Comparison of ENCODE assay signal across 1 cellular context in the genomic region with DNA sequence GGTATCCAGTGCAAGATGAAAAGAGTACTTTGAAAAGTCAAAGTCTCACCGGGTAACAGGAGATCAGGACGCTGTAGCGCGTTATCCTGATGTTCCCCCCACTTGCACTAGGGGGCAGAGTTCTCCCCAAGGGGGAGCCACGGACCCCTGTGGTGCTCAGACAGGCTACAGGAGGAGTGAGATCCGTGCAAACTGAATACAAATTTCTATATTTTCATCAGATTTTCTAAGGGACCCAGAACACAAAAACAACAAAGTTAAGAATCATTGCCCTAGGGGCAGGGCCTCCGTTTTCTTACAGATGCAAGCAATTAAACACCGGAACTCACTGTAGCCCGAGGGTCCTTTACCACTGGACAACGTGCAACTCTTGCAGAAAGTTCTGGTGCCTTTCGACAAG.
TF ChIP-seq lines count a peak whose summit lies in the region.

No MANE protein-coding gene starts in this region.

TF ChIP-seq in SK-N-SH, 30 proteins besides CTCF, POLR2A, EP300 and RAD21 (continued from another document):
- no peak for TF ChIP-seq FOXM1 (IDR thresholded peaks at IDR 0.05; ENCODE audit: low read depth)
- 0 out of 2 replicates have a peak, but pooled peaks have one; percentile 8 for TF ChIP-seq TCF12 (IDR thresholded peaks at IDR 0.05)
- no peak for TF ChIP-seq TEAD4 (IDR thresholded peaks at IDR 0.05; ENCODE audit: borderline replicate concordance, insufficient read depth)
- no peak for TF ChIP-seq FOXJ3 (CRISPR knock-in tag; IDR thresholded peaks at IDR 0.05)
- TF ChIP-seq, protein P1, sequence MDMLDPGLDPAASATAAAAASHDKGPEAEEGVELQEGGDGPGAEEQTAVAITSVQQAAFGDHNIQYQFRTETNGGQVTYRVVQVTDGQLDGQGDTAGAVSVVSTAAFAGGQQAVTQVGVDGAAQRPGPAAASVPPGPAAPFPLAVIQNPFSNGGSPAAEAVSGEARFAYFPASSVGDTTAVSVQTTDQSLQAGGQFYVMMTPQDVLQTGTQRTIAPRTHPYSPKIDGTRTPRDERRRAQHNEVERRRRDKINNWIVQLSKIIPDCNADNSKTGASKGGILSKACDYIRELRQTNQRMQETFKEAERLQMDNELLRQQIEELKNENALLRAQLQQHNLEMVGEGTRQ (IDR thresholded peaks at IDR 0.05; ENCODE audit: borderline replicate concordance, low read depth, low read length) = no peak
- TF ChIP-seq JUND (IDR thresholded peaks at IDR 0.05) = no peak
- TF ChIP-seq GABPA (IDR thresholded peaks at IDR 0.05; ENCODE audit: low read depth) = no peak
- 0 out of 2 replicates have a peak, but pooled peaks have one; percentile 12 for TF ChIP-seq MXI1 (IDR thresholded peaks at IDR 0.05; ENCODE audit: low read depth, low read length)
- 0 out of 2 replicates have a peak, but pooled peaks have one; percentile 14 for TF ChIP-seq TAF1 (IDR thresholded peaks at IDR 0.05; ENCODE audit: borderline replicate concordance, low read depth, low read length)
- TF ChIP-seq RFX5 (IDR thresholded peaks at IDR 0.05; ENCODE audit: low read length) = no peak
- TF ChIP-seq, protein P2, sequence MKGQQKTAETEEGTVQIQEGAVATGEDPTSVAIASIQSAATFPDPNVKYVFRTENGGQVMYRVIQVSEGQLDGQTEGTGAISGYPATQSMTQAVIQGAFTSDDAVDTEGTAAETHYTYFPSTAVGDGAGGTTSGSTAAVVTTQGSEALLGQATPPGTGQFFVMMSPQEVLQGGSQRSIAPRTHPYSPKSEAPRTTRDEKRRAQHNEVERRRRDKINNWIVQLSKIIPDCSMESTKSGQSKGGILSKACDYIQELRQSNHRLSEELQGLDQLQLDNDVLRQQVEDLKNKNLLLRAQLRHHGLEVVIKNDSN (IDR thresholded peaks at IDR 0.05; ENCODE audit: borderline replicate concordance, low read depth) = no peak
- no peak; the same call in 1 of the 2 replicates for TF ChIP-seq FOSL2 (IDR thresholded peaks at IDR 0.05; ENCODE audit: borderline replicate concordance, low read depth)
- TF ChIP-seq SIN3A (IDR thresholded peaks at IDR 0.05; ENCODE audit: borderline replicate concordance, low read depth, low read length) = peak; percentile 63; the same call in 1 of the 2 replicates
- TF ChIP-seq, protein P3, sequence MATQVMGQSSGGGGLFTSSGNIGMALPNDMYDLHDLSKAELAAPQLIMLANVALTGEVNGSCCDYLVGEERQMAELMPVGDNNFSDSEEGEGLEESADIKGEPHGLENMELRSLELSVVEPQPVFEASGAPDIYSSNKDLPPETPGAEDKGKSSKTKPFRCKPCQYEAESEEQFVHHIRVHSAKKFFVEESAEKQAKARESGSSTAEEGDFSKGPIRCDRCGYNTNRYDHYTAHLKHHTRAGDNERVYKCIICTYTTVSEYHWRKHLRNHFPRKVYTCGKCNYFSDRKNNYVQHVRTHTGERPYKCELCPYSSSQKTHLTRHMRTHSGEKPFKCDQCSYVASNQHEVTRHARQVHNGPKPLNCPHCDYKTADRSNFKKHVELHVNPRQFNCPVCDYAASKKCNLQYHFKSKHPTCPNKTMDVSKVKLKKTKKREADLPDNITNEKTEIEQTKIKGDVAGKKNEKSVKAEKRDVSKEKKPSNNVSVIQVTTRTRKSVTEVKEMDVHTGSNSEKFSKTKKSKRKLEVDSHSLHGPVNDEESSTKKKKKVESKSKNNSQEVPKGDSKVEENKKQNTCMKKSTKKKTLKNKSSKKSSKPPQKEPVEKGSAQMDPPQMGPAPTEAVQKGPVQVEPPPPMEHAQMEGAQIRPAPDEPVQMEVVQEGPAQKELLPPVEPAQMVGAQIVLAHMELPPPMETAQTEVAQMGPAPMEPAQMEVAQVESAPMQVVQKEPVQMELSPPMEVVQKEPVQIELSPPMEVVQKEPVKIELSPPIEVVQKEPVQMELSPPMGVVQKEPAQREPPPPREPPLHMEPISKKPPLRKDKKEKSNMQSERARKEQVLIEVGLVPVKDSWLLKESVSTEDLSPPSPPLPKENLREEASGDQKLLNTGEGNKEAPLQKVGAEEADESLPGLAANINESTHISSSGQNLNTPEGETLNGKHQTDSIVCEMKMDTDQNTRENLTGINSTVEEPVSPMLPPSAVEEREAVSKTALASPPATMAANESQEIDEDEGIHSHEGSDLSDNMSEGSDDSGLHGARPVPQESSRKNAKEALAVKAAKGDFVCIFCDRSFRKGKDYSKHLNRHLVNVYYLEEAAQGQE (IDR thresholded peaks at IDR 0.05; ENCODE audit: low read depth, low read length) = no peak; the same call in 1 of the 2 replicates
- TF ChIP-seq MEF2A (IDR thresholded peaks at IDR 0.05; ENCODE audit: borderline replicate concordance, low read depth) = no peak
- no peak for TF ChIP-seq CHD2 (IDR thresholded peaks at IDR 0.05; ENCODE audit: low read length, partially characterized antibody)
- TF ChIP-seq NRF1 (IDR thresholded peaks at IDR 0.05; ENCODE audit: low read depth, low read length) = no peak
TF ChIP-seq in SK-N-SH: peak in this region for 8.
